20 cellular contexts compared by ENCODE assay signal in the genomic region with DNA sequence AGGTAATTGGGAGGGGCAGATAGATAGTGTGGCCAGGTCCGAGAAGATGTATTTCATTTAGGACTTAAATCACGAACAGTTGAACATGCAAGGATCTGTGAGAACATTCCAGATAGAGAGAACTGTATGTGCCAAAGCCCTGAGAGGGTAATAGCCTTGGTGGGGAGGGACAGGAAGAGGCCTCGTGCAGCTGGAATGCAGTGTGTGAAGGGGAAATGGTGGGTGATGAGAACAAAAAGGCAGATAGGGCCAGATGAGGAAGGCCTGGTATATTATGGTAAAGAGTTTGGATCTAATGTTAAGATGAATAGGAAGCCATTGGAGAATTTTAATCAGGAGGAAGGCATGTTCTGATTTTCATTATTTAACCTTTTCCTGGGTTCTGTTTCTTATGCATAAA.
"Had no signal": no experiment of that assay in that cellular context is flagged by ENCODE, and none has a peak within 500 bp of the region (broad histone marks: within the 10 kb centered on the region; RNA-seq: fewer than 3 reads in every experiment).

No MANE protein-coding gene starts in this region.

- DNase-seq: cortex of kidney; dorsolateral prefrontal cortex; effector CD8-positive, alpha-beta T cell; heart left ventricle; hippocampal formation; kidney glomerular epithelial cell; naive B cell; posterior cingulate gyrus; sigmoid colon; stimulated activated CD4-positive, alpha-beta T cell treated with anti-CD3 and anti-CD28 coated beads, Interleukin-4, amount 100 ng/mL, for 1 hour; stimulated activated CD8-positive, alpha-beta memory T cell treated with anti-CD3 and anti-CD28 coated beads, Interleukin-4, amount 100 ng/mL, for 48 hours; stimulated activated naive CD8-positive, alpha-beta T cell treated with anti-CD3 and anti-CD28 coated beads, Interleukin-15, Interleukin-2, amounts not matched to agents 100 U/mL and 50 U/mL, for 24 hours; tibial artery; upper lobe of left lung; uterus had no signal

- H3K4me1 ChIP-seq: heart left ventricle, right atrium auricular region, suprapubic skin, upper lobe of left lung, uterus had no signal

- H3K27ac ChIP-seq: dorsolateral prefrontal cortex, heart left ventricle, right atrium auricular region, sigmoid colon, suprapubic skin, tibial artery, upper lobe of left lung, uterus had no signal

- H3K4me3 ChIP-seq: dorsolateral prefrontal cortex, heart left ventricle, right atrium auricular region, sigmoid colon, suprapubic skin, tibial artery, upper lobe of left lung, uterus had no signal

- ATAC-seq: heart left ventricle; left lobe of liver; stimulated activated effector memory CD8-positive, alpha-beta T cell treated with anti-CD3 and anti-CD28 coated beads, Interleukin-12 subunit alpha, Interleukin-12 subunit beta, amount 100 ng/mL, for 72 hours; stimulated activated naive CD8-positive, alpha-beta T cell treated with anti-CD3 and anti-CD28 coated beads, Interleukin-15, Interleukin-2, amounts not matched to agents 100 U/mL and 50 U/mL, for 24 hours had no signal

- H3K27me3 Mint-ChIP-seq: memory B cell, naive B cell had no signal

- H3K36me3 ChIP-seq: heart left ventricle, right atrium auricular region, sigmoid colon, suprapubic skin, tibial artery, upper lobe of left lung, uterus had no signal

- H3K4me1 Mint-ChIP-seq: memory B cell; naive B cell; stimulated activated effector memory CD8-positive, alpha-beta T cell treated with anti-CD3 and anti-CD28 coated beads, Interleukin-12 subunit alpha, Interleukin-12 subunit beta, amount 100 ng/mL, for 72 hours had no signal

- H3K4me3 Mint-ChIP-seq: memory B cell; naive B cell; stimulated activated effector memory CD8-positive, alpha-beta T cell treated with anti-CD3 and anti-CD28 coated beads, Interleukin-12 subunit alpha, Interleukin-12 subunit beta, amount 100 ng/mL, for 72 hours had no signal

- H3K36me3 Mint-ChIP-seq: memory B cell; stimulated activated effector memory CD8-positive, alpha-beta T cell treated with anti-CD3 and anti-CD28 coated beads, Interleukin-12 subunit alpha, Interleukin-12 subunit beta, amount 100 ng/mL, for 72 hours had no signal

- H3K9me3 ChIP-seq: right atrium auricular region, sigmoid colon, tibial artery, uterus had no signal

- H3K27me3 ChIP-seq: dorsolateral prefrontal cortex, heart left ventricle, right atrium auricular region, sigmoid colon, suprapubic skin, tibial artery, upper lobe of left lung, uterus had no signal

- H3K27ac Mint-ChIP-seq: memory B cell; stimulated activated effector memory CD8-positive, alpha-beta T cell treated with anti-CD3 and anti-CD28 coated beads, Interleukin-12 subunit alpha, Interleukin-12 subunit beta, amount 100 ng/mL, for 72 hours had no signal
